Comparison of ENCODE assay signal across 8 cellular contexts in genomic region chr1:8815582-8816285, GRCh38. TPM values are rescaled to one million over a fixed set of nuclear protein-coding genes. Genes with fewer than 3 reads are reported as not detected.
DNase-seq lines count a peak whose midpoint lies in the region; ATAC-seq and TF ChIP-seq lines count a peak whose summit lies in the region.

No MANE protein-coding gene starts in this region.

- H3K27me3 ChIP-seq in NT2/D1 (ENCODE audit: insufficient read depth, insufficient read length) (no peaks in the 10 kb centered on the region), dorsolateral prefrontal cortex (no peaks in the 10 kb centered on the region)

- no peaks in the 10 kb centered on the region for H3K9me3 ChIP-seq in NT2/D1 (ENCODE audit: insufficient read depth, low read length)

- intact Hi-C loops in dorsolateral prefrontal cortex (cut with DNase I) = loop anchor here (2.0 to 10.0 kb wide), 5 partner anchors 33 to 113 kb away; partner anchors contain the start of gene ENO1 (in 1 of the 2)

- no peaks in the 10 kb centered on the region for H3K36me3 ChIP-seq in NT2/D1 (ENCODE audit: insufficient read depth, insufficient read length, low read length)

- H3K4me1 Mint-ChIP-seq in T-helper 1 cell treated with Interleukin-12 subunit alpha and Interleukin-12 subunit beta and Interleukin-4 antibody, amounts not matched to agents 30 μg/mL and 1 μg/mL, for 36 hours (ENCODE audit: low read depth) = peaks cover 29% of the 10 kb centered on the region
- peaks cover 34 to 51% (median 51%) of the 10 kb centered on the region in 3 donors for H3K4me1 Mint-ChIP-seq in naive B cell

- H3K27me3 Mint-ChIP-seq in T-helper 1 cell treated with Interleukin-12 subunit alpha and Interleukin-12 subunit beta and Interleukin-4 antibody, amounts not matched to agents 30 μg/mL and 1 μg/mL, for 36 hours (ENCODE audit: low read depth) = peaks cover 16% of the 10 kb centered on the region
- H3K27me3 Mint-ChIP-seq in naive B cell = no peaks in the 10 kb centered on the region

- peak overlapping the region; percentile 90 for H3K9ac ChIP-seq in NT2/D1 (ENCODE audit: insufficient read length, low read depth)

- TF ChIP-seq CTCF in dorsolateral prefrontal cortex (IDR thresholded peaks at IDR 0.05 in 54 of 56, conservative IDR thresholded peaks at IDR 0.05 in 2 of 56; ENCODE audit: low read depth in 1 of 56, partially characterized antibody in 56 of 56) = peak in 1 of 56 donors; percentile 1

- H3K27ac Mint-ChIP-seq in T-helper 1 cell treated with Interleukin-12 subunit alpha and Interleukin-12 subunit beta and Interleukin-4 antibody, amounts not matched to agents 30 μg/mL and 1 μg/mL, for 36 hours = peak overlapping the region; percentile 70
- peak overlapping the region; percentile 70 to 98 (median 93) for H3K27ac Mint-ChIP-seq in naive B cell

- peak overlapping the region; percentile 77 to 99 (median 96) for H3K27ac ChIP-seq in dorsolateral prefrontal cortex

- peak overlapping the region; percentile 88 for H3K4me3 Mint-ChIP-seq in T-helper 1 cell treated with Interleukin-12 subunit alpha and Interleukin-12 subunit beta and Interleukin-4 antibody, amounts not matched to agents 30 μg/mL and 1 μg/mL, for 36 hours
- H3K4me3 Mint-ChIP-seq in naive B cell = peak overlapping the region; percentile 93 to 99 (median 95)

- H3K36me3 Mint-ChIP-seq in T-helper 1 cell treated with Interleukin-12 subunit alpha and Interleukin-12 subunit beta and Interleukin-4 antibody, amounts not matched to agents 30 μg/mL and 1 μg/mL, for 36 hours (ENCODE audit: low read depth) = no peaks in the 10 kb centered on the region
- no peaks in the 10 kb centered on the region for H3K36me3 Mint-ChIP-seq in naive B cell

- no peak for ATAC-seq in naive B cell (ENCODE audit: low read depth in 2 of 2)
- no peak for ATAC-seq in HG03196 (IDR thresholded peaks at IDR 0.05; ENCODE audit: unreplicated experiment)

- DNase-seq in T-helper 1 cell (no peak), NT2/D1 (ENCODE audit: low read depth, low spot score) (no peak), dorsolateral prefrontal cortex (peak in 2 of 10 donors; percentile 62), naive B cell (no peak), activated gamma-delta T cell treated with Interleukin-2 at 50 U/mL for 16 hours (no peak), NOMO-1 (lab: John Stamatoyannopoulos, UW; ENCODE audit: unreplicated experiment in 2 of 2) (no peak)

- peaks cover 2% of the 10 kb centered on the region for H3K4me1 ChIP-seq in NT2/D1 (ENCODE audit: insufficient read depth, insufficient read length)

- H3K4me3 ChIP-seq in NT2/D1 (ENCODE audit: insufficient read length, low read depth) (peak overlapping the region; percentile 66), dorsolateral prefrontal cortex (peak overlapping the region; percentile 48 to 94 (median 83))

- H3K9me3 Mint-ChIP-seq in T-helper 1 cell treated with Interleukin-12 subunit alpha and Interleukin-12 subunit beta and Interleukin-4 antibody, amounts not matched to agents 30 μg/mL and 1 μg/mL, for 36 hours = no peaks in the 10 kb centered on the region
- H3K9me3 Mint-ChIP-seq in naive B cell = no peaks in the 10 kb centered on the region

RNA-seq across cellular contexts. Expression of gene RERE, which starts 1.7 kb away (rescaled TPM):
- 100 to 1,000 TPM; 286 to 583 (median 367) TPM for total RNA-seq in dorsolateral prefrontal cortex
- 10 to 100 TPM; 10.7 to 50.1 (median 22.3) TPM for polyA plus RNA-seq in naive B cell (ENCODE audit: low read depth in 6 of 6)
